17 cellular contexts compared by ENCODE assay signal in genomic region chr2:237863102-237863511, GRCh38. TPM values are rescaled to one million over a fixed set of nuclear protein-coding genes. Genes with fewer than 3 reads are reported as not detected.
DNase-seq lines count a peak whose midpoint lies in the region; FAIRE-seq and TF ChIP-seq lines count a peak whose summit lies in the region.
"Had no signal": no experiment of that assay in that cellular context is flagged by ENCODE, and none has a peak within 500 bp of the region (broad histone marks: within the 10 kb centered on the region; RNA-seq: fewer than 3 reads in every experiment).

No MANE protein-coding gene starts in this region.

- H3K4me1 ChIP-seq in PC-9 (replicated peaks; ENCODE audit: insufficient read depth), result peaks cover 89% of the 10 kb centered on the region
- peaks cover 50% of the 10 kb centered on the region for H3K4me1 ChIP-seq in hepatocyte (ENCODE audit: insufficient read depth)
- H3K4me1 ChIP-seq in stomach, result peaks cover 39 to 92% (median 56%) of the 10 kb centered on the region in 4 donors

- peak overlapping the region; percentile 69; the same call in 1 of the 2 replicates for H3K4me2 ChIP-seq in PC-9
- H3K4me2 ChIP-seq in hepatocyte, result no peak overlapping the region
- H3K4me2 ChIP-seq: BLaER1 had no signal

- FAIRE-seq in GM12892 (lab: Jason Lieb, UNC), result no peak

- H2AFZ ChIP-seq in PC-9 (no peak overlapping the region), hepatocyte (no peak overlapping the region)

- H3K4me3 Mint-ChIP-seq in T-helper 2 cell treated with Interferon-gamma antibody and Interleukin-4, amounts not matched to agents 5 μg/mL and 100 μg/mL, for 36 hours, result no peak overlapping the region
- H3K4me3 Mint-ChIP-seq: central memory CD8-positive, alpha-beta T cell; stimulated activated naive CD8-positive, alpha-beta T cell treated with anti-CD3 and anti-CD28 coated beads, Interleukin-15, Interleukin-2, amounts not matched to agents 100 ng/mL and 50 ng/mL, for 24 hours; T-helper 1 cell treated with Interleukin-12 subunit alpha and Interleukin-12 subunit beta and Interleukin-4 antibody, amounts not matched to agents 30 μg/mL and 1 μg/mL, for 36 hours had no signal

- H3K27me3 Mint-ChIP-seq in T-helper 2 cell treated with Interferon-gamma antibody and Interleukin-4, amounts not matched to agents 5 μg/mL and 100 μg/mL, for 36 hours (ENCODE audit: low read depth), result peaks cover 42% of the 10 kb centered on the region

- no peak for TF ChIP-seq CTCF in PC-9 (conservative IDR thresholded peaks at IDR 0.05)
- TF ChIP-seq CTCF in hepatocyte (IDR thresholded peaks at IDR 0.05; ENCODE audit: poor library complexity), result no peak
- no peak for TF ChIP-seq CTCF in stomach (IDR thresholded peaks at IDR 0.05)

- BruUV-seq in PC-9 (replicated peaks; lab: Mats Ljungman, UMichigan), result no TSS peak

- H3K36me3 ChIP-seq in PC-9 (ENCODE audit: low read depth) (no peaks in the 10 kb centered on the region), hepatocyte (replicated peaks; ENCODE audit: insufficient read depth, low read depth) (no peaks in the 10 kb centered on the region), stomach (no peaks in the 10 kb centered on the region)
- H3K36me3 ChIP-seq: BLaER1 had no signal

- no peaks in the 10 kb centered on the region for H3K27me3 ChIP-seq in PC-9 (ENCODE audit: insufficient read depth, low read depth)
- H3K27me3 ChIP-seq in hepatocyte, result no peaks in the 10 kb centered on the region
- H3K27me3 ChIP-seq in stomach, result peaks cover 0 to 36% (median 7%) of the 10 kb centered on the region in 3 donors

- no peaks in the 10 kb centered on the region for H4K20me1 ChIP-seq in PC-9 (ENCODE audit: insufficient read depth)
- H4K20me1 ChIP-seq in hepatocyte (ENCODE audit: insufficient read depth, poor library complexity, severe bottlenecking), result no peaks in the 10 kb centered on the region

- H3K9me3 Mint-ChIP-seq in T-helper 2 cell treated with Interferon-gamma antibody and Interleukin-4, amounts not matched to agents 5 μg/mL and 100 μg/mL, for 36 hours, result no peaks in the 10 kb centered on the region
- H3K9me3 Mint-ChIP-seq: central memory CD8-positive, alpha-beta T cell; stimulated activated naive CD8-positive, alpha-beta T cell treated with anti-CD3 and anti-CD28 coated beads, Interleukin-15, Interleukin-2, amounts not matched to agents 100 ng/mL and 50 ng/mL, for 24 hours; T-helper 1 cell treated with Interleukin-12 subunit alpha and Interleukin-12 subunit beta and Interleukin-4 antibody, amounts not matched to agents 30 μg/mL and 1 μg/mL, for 36 hours had no signal

- CTCF ChIA-PET in PC-9 (lab: Charles Lee), result no interaction called here

- no peak for TF ChIP-seq EP300 in stomach (IDR thresholded peaks at IDR 0.05)

- TF ChIP-seq POLR2A in GM12892 (IDR thresholded peaks at IDR 0.05; ENCODE audit: low read depth, low read length) (no peak), stomach (IDR thresholded peaks at IDR 0.05) (no peak)

- H3F3A ChIP-seq in PC-9 (ENCODE audit: insufficient read depth, low read depth), result peaks cover 66% of the 10 kb centered on the region

- no peak overlapping the region for H3K27ac Mint-ChIP-seq in T-helper 2 cell treated with Interferon-gamma antibody and Interleukin-4, amounts not matched to agents 5 μg/mL and 100 μg/mL, for 36 hours
- H3K27ac Mint-ChIP-seq: stimulated activated naive CD8-positive, alpha-beta T cell treated with anti-CD3 and anti-CD28 coated beads, Interleukin-15, Interleukin-2, amounts not matched to agents 100 ng/mL and 50 ng/mL, for 24 hours; T-helper 1 cell treated with Interleukin-12 subunit alpha and Interleukin-12 subunit beta and Interleukin-4 antibody, amounts not matched to agents 30 μg/mL and 1 μg/mL, for 36 hours had no signal

- POLR2A ChIA-PET in PC-9 (lab: Charles Lee; ENCODE audit: unreplicated experiment), result no interaction called here

- H3K79me2 ChIP-seq in PC-9 (ENCODE audit: low read depth) (peaks cover 61% of the 10 kb centered on the region), hepatocyte (peaks cover 46% of the 10 kb centered on the region)

- no peak overlapping the region for H3K4me3 ChIP-seq in PC-9
- H3K4me3 ChIP-seq in hepatocyte, result no peak overlapping the region
- H3K4me3 ChIP-seq in stomach, result no peak overlapping the region
- H3K4me3 ChIP-seq: BLaER1 had no signal

- DNase-seq in GM12892 (ENCODE audit: insufficient read length) (peak; percentile 11), PC-9 (no peak), hepatocyte (ENCODE audit: low spot score) (no peak), stomach (no peak), AML-193 (lab: John Stamatoyannopoulos, UW) (no peak)
- DNase-seq in T-helper 2 cell treated with Interferon-gamma antibody and Interleukin-4, amounts not matched to agents 5 μg/mL and 100 μg/mL, for 36 hours (ENCODE audit: low spot score), result no peak
- no peak for DNase-seq in activated CD8-positive, alpha-beta memory T cell treated with anti-CD3 and anti-CD28 coated beads, Interleukin-2, amount 50 U/mL, for 48 hours
- DNase-seq: activated CD4-positive, CD25-positive, alpha-beta regulatory T cell; HCEC 1CT; mesenchymal stem cell; NCI-H2029 treated with DMSO at 0.1 percent for 48 hours; NCI-H510A treated with DMSO at 0.1 percent for 48 hours; SHP77 had no signal

- H3K9me2 ChIP-seq in PC-9 (ENCODE audit: insufficient read depth), result no peaks in the 10 kb centered on the region
- no peaks in the 10 kb centered on the region for H3K9me2 ChIP-seq in hepatocyte (replicated peaks; ENCODE audit: insufficient read depth)

- peak overlapping the region; percentile 82; the same call in 1 of the 2 replicates for H3K27ac ChIP-seq in PC-9
- H3K27ac ChIP-seq in hepatocyte, result peak overlapping the region; percentile 70
- H3K27ac ChIP-seq in stomach, result peak overlapping the region in 3 of 5 donors; percentile 83 to 93 (median 91)
- H3K27ac ChIP-seq: BLaER1 had no signal

- intact Hi-C loops in PC-9 (cut with micrococcal nuclease; ENCODE audit: unreplicated experiment), result loop anchor here (10.0 kb wide), 2 partner anchors 168 to 268 kb away; partner anchors contain the start of gene RAB17
- intact Hi-C loops in stomach (cut with DNase I; ENCODE audit: low total_unique reads), result no loop called here

- H3K9me3 ChIP-seq in PC-9 (ENCODE audit: insufficient read depth, low read depth) (no peaks in the 10 kb centered on the region), hepatocyte (ENCODE audit: low read depth) (no peaks in the 10 kb centered on the region), stomach (no peaks in the 10 kb centered on the region)
- H3K9me3 ChIP-seq: BLaER1 had no signal

- peaks cover 4% of the 10 kb centered on the region for H3K36me3 Mint-ChIP-seq in T-helper 2 cell treated with Interferon-gamma antibody and Interleukin-4, amounts not matched to agents 5 μg/mL and 100 μg/mL, for 36 hours (ENCODE audit: low read depth)

- peaks cover 12% of the 10 kb centered on the region for H3K4me1 Mint-ChIP-seq in T-helper 2 cell treated with Interferon-gamma antibody and Interleukin-4, amounts not matched to agents 5 μg/mL and 100 μg/mL, for 36 hours (ENCODE audit: low read depth)

- WGBS in hepatocyte (ENCODE audit: low lambda C conversion rate, missing lambda C conversion rate), result 90% methylated on average over 4 of the region's 4 CpGs
- 82 to 97% (median 89%) methylated on average over 2 to 4 of the region's 4 CpGs for WGBS in stomach, 5 donors

RNA-seq across cellular contexts. Expression of gene RAMP1, which starts 3.7 kb away (rescaled TPM):
- polyA plus RNA-seq in GM12892 (2012; ENCODE audit: missing spikeins), result not detected
- total RNA-seq in PC-9 (2021) (48.5 and 48.7 TPM in 2 replicates), hepatocyte (134 and 156 TPM in 2 replicates), stomach (100 to 1,000 TPM in 1 of 5 donors, 10 to 100 TPM in 3, under 1 TPM in 1; 0.87 to 113 (median 31.4) TPM)
- polyA plus RNA-seq in hepatocyte (329 and 383 TPM in 2 replicates), stomach (100 to 1,000 TPM in 1 of 3 donors, 10 to 100 TPM in 2; 14.1 to 101 (median 32.3) TPM)
